In the genomic region with DNA sequence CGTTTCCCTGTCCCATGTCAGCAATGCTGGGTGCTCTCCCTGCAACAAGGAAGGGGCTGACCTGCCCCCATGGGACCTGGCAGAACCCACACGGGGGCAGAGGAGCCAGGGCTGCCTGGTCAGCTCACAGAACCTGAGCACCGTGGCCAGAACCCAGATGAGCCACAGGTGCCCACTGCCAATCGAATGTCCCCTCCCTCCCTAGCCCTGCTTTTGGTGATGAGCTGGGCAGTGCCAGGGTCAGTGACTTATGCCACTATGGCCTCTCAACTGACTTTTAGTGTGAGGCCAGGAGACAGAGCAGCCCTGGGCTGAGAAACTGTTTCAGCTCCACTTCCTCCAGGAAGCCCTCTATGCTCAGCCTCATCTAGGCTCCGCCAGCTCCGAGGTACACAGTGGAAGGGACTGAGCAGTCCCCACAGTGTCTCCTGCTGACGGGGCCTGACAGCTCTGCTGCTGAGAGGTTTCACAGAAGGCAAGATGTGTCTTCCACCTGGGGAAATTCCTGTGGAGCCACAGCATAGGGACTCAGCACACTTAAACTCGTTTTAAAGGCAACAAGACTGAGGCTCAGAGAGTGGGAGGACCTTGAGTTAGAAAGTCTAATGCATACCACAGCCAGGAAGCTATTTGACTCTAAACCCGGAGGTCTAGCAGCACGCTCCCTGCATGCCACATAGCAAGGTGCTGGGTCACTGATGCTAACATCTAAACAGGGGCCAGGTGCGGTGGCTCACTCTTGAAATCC, we compare ENCODE assay signal across 9 cellular contexts. TPM values are rescaled to one million over a fixed set of nuclear protein-coding genes. Genes with fewer than 3 reads are reported as not detected.
DNase-seq lines count a peak whose midpoint lies in the region; ATAC-seq and TF ChIP-seq lines count a peak whose summit lies in the region.
"Had no signal": no experiment of that assay in that cellular context is flagged by ENCODE, and none has a peak within 500 bp of the region (broad histone marks: within the 10 kb centered on the region; RNA-seq: fewer than 3 reads in every experiment).

No MANE protein-coding gene starts in this region.

- no peaks in the 10 kb centered on the region for H3K9me3 ChIP-seq in SK-N-SH

- H3K4me3 ChIP-seq in SK-N-SH (ENCODE audit: low read depth in 2 of 2, low read length in 1 of 2): no peak overlapping the region
- no peak overlapping the region for H3K4me3 ChIP-seq in rectal smooth muscle tissue (ENCODE audit: low read length)

- no peak for TF ChIP-seq RAD21 in SK-N-SH (IDR thresholded peaks at IDR 0.05; ENCODE audit: low read length)

- H3K79me2 ChIP-seq in SK-N-SH (ENCODE audit: insufficient read depth): no peaks in the 10 kb centered on the region

- DNase-seq in GM13977 (ENCODE audit: low spot score) (no peak), SK-N-SH (no peak), globus pallidus (ENCODE audit: low spot score) (no peak)
- DNase-seq in central memory CD4-positive, alpha-beta T cell: peak; percentile 49
- no peak for DNase-seq in NK-92 treated with Interleukin-12 subunit alpha and Interleukin-12 subunit beta, amount 100 ng/mL, for 24 hours (lab: John Stamatoyannopoulos, UW)
- DNase-seq: OCI-M1 had no signal

- in situ Hi-C loops in GM13977 (cut with MboI; ENCODE audit: low pct_unique_long_range_greater_than_20kb, low sequenced_read_pairs, unreplicated experiment): no loop called here

- TF ChIP-seq CTCF in GM13977 (IDR thresholded peaks at IDR 0.05; ENCODE audit: extremely low read depth, insufficient read depth, missing control alignments) (peak; percentile 6), SK-N-SH (IDR thresholded peaks at IDR 0.05) (no peak)

- POLR2A ChIA-PET in SK-N-SH (lab: Yijun Ruan, JAX): no interaction called here

- H3K9ac ChIP-seq in SK-N-SH: peak overlapping the region; percentile 53; the same call in 1 of the 2 replicates
- H3K9ac ChIP-seq in rectal smooth muscle tissue (ENCODE audit: low read length): no peak overlapping the region

- no peaks in the 10 kb centered on the region for H3K9me2 ChIP-seq in SK-N-SH

- peak overlapping the region in 1 of 2 experiments; percentile 73; a peak in 2 of 4 replicates for H3K27ac ChIP-seq in SK-N-SH (ENCODE audit: low read depth in 2 of 2, low read length in 1 of 2)
- H3K27ac ChIP-seq in rectal smooth muscle tissue (ENCODE audit: low read depth, low read length): peak overlapping the region; percentile 15

- 92% methylated on average over 8 of the region's 11 CpGs for WGBS in SK-N-SH (ENCODE audit: low lambda C conversion rate)

- no peaks in the 10 kb centered on the region for H3K36me3 ChIP-seq in SK-N-SH (replicated peaks in 1 of 2; ENCODE audit: control insufficient read depth in 1 of 2, insufficient read depth in 2 of 2, low read length in 1 of 2)
- H3K36me3 ChIP-seq in rectal smooth muscle tissue (ENCODE audit: control insufficient read depth, insufficient read depth, low read length): no peaks in the 10 kb centered on the region

- no peak overlapping the region for H2AFZ ChIP-seq in SK-N-SH (ENCODE audit: low read depth)

- TF ChIP-seq EP300 in SK-N-SH (IDR thresholded peaks at IDR 0.05; ENCODE audit: borderline replicate concordance in 1 of 2, low read depth in 1 of 2, low read length in 1 of 2): no peak

- 0 out of 2 replicates have a peak, but pooled peaks cover 3% of the 10 kb centered on the region for H4K20me1 ChIP-seq in SK-N-SH (ENCODE audit: insufficient read depth)

- H3K27me3 ChIP-seq in SK-N-SH (ENCODE audit: insufficient read depth): no peaks in the 10 kb centered on the region
- no peaks in the 10 kb centered on the region for H3K27me3 ChIP-seq in rectal smooth muscle tissue (ENCODE audit: control insufficient read depth, insufficient read depth, low read length)

- H3F3A ChIP-seq in SK-N-SH (replicated peaks; ENCODE audit: insufficient read depth): peaks cover 19% of the 10 kb centered on the region

- CTCF ChIA-PET in SK-N-SH (lab: Yijun Ruan, JAX): interaction anchor here (2.5 kb wide), 1 partner anchor 39 kb away, joined by 11 read pairs; no protein-coding TSS in a partner anchor

- H3K4me2 ChIP-seq in SK-N-SH: no peak overlapping the region

- no peak for ATAC-seq in GM21367 (IDR thresholded peaks at IDR 0.05; ENCODE audit: unreplicated experiment)
- no peak for ATAC-seq in HG02938 (IDR thresholded peaks at IDR 0.05; ENCODE audit: unreplicated experiment)

- peaks cover 24 to 31% of the 10 kb centered on the region in 2 experiments; a peak in 3 of 4 replicates for H3K4me1 ChIP-seq in SK-N-SH (ENCODE audit: control insufficient read depth in 1 of 2, insufficient read depth in 2 of 2, low read depth in 1 of 2, low read length in 1 of 2)
- peaks cover 8% of the 10 kb centered on the region for H3K4me1 ChIP-seq in rectal smooth muscle tissue (ENCODE audit: control insufficient read depth, insufficient read depth, low read length)

TF ChIP-seq in SK-N-SH, 30 proteins besides CTCF, POLR2A, EP300 and RAD21:
- TF ChIP-seq TEAD4 (IDR thresholded peaks at IDR 0.05; ENCODE audit: borderline replicate concordance, insufficient read depth): no peak
- TF ChIP-seq, protein P1, sequence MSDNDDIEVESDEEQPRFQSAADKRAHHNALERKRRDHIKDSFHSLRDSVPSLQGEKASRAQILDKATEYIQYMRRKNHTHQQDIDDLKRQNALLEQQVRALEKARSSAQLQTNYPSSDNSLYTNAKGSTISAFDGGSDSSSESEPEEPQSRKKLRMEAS (IDR thresholded peaks at IDR 0.05; ENCODE audit: low read depth): no peak
- no peak for TF ChIP-seq RXRA (IDR thresholded peaks at IDR 0.05; ENCODE audit: borderline replicate concordance, low read depth)
- TF ChIP-seq TCF12 (IDR thresholded peaks at IDR 0.05): no peak
- TF ChIP-seq MEF2A (IDR thresholded peaks at IDR 0.05; ENCODE audit: borderline replicate concordance, low read depth): no peak
- no peak for TF ChIP-seq JUND (IDR thresholded peaks at IDR 0.05)
- TF ChIP-seq, protein P2, sequence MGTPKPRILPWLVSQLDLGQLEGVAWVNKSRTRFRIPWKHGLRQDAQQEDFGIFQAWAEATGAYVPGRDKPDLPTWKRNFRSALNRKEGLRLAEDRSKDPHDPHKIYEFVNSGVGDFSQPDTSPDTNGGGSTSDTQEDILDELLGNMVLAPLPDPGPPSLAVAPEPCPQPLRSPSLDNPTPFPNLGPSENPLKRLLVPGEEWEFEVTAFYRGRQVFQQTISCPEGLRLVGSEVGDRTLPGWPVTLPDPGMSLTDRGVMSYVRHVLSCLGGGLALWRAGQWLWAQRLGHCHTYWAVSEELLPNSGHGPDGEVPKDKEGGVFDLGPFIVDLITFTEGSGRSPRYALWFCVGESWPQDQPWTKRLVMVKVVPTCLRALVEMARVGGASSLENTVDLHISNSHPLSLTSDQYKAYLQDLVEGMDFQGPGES (IDR thresholded peaks at IDR 0.05; ENCODE audit: low read depth, low read length): no peak

RNA-seq across cellular contexts. Expression of a gene that starts 6.9 kb away (rescaled TPM):
- 25.7 and 28.3 TPM in 2 replicates for polyA plus RNA-seq in SK-N-SH (2012; rRNA removed)
- 14.9 and 20.7 TPM in 2 replicates for polyA plus RNA-seq in SK-N-SH (2012; cell fraction: cytosol; rRNA removed)
- 50.4 and 63.8 TPM in 2 replicates for polyA plus RNA-seq in SK-N-SH (2012; cell fraction: nucleus; rRNA removed)
